ENCODE assay signal across 1 cellular context in genomic region chr9:136058801-136059302, GRCh38.
TF ChIP-seq lines count a peak whose summit lies in the region.

No MANE protein-coding gene starts in this region.

TF ChIP-seq in IMR-90, 13 proteins besides CTCF, POLR2A, EP300 and RAD21:
- TF ChIP-seq MAZ (IDR thresholded peaks at IDR 0.05; ENCODE audit: borderline replicate concordance, low read depth, low read length) (no peak), RCOR1 (IDR thresholded peaks at IDR 0.05; ENCODE audit: insufficient replicate concordance, low read length) (no peak), BHLHE40 (IDR thresholded peaks at IDR 0.05; ENCODE audit: low read depth, low read length) (no peak), FOS (IDR thresholded peaks at IDR 0.05; ENCODE audit: low read depth, low read length) (no peak), NFE2L2 (IDR thresholded peaks at IDR 0.05; ENCODE audit: low read depth, low read length) (no peak), USF2 (IDR thresholded peaks at IDR 0.05; ENCODE audit: low read depth, low read length) (no peak), ELK1 (IDR thresholded peaks at IDR 0.05; ENCODE audit: borderline replicate concordance, low read depth, low read length) (no peak), CEBPB (IDR thresholded peaks at IDR 0.05; ENCODE audit: low read depth, low read length) (no peak), RFX5 (IDR thresholded peaks at IDR 0.05; ENCODE audit: low read depth, low read length) (no peak), MXI1 (IDR thresholded peaks at IDR 0.05; ENCODE audit: borderline replicate concordance, low read depth, low read length) (no peak), SMC3 (IDR thresholded peaks at IDR 0.05; ENCODE audit: low read depth, low read length) (no peak), MAFK (IDR thresholded peaks at IDR 0.05; ENCODE audit: low read depth, low read length) (no peak), CHD1 (IDR thresholded peaks at IDR 0.05; ENCODE audit: low read depth, low read length) (no peak)
TF ChIP-seq in IMR-90: peak in this region for 0.
